8 cellular contexts compared by ENCODE assay signal in the genomic region with DNA sequence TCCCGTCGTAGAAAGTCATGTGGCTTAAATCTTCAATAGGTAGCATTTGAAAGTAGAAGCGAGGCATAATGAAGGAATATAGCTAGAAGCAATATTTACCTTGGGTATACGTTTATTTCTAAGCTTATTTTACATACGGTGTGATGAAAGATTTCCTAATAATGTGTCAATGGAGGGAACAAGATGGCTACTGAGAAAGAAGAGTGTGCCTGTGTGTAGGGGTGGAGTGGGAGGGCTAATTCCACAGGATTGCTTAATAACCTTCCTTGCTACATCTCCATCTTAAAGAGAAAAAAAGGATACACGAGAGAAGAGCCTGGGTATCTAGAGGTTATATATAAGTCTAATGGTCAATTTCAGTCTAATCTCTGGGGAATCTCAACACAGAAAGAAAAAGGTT. TPM values are rescaled to one million over a fixed set of nuclear protein-coding genes. Genes with fewer than 3 reads are reported as not detected.
DNase-seq lines count a peak whose midpoint lies in the region; ATAC-seq and TF ChIP-seq lines count a peak whose summit lies in the region.

No MANE protein-coding gene starts in this region.

- no peak for TF ChIP-seq CTCF in osteocyte (IDR thresholded peaks at IDR 0.05)

- no peaks in the 10 kb centered on the region for H3K9me3 ChIP-seq in endocrine pancreas (ENCODE audit: control insufficient read depth, low read length)

- H3K4me1 ChIP-seq in endocrine pancreas (ENCODE audit: control insufficient read depth, insufficient read depth, low read length): no peaks in the 10 kb centered on the region

- H3K9me3 Mint-ChIP-seq in osteocyte (ENCODE audit: unreplicated experiment): no peaks in the 10 kb centered on the region

- DNase-seq in DMS79 treated with DMSO at 0.1 percent for 48 hours (lab: John Stamatoyannopoulos, UW) (peak; percentile 57), NOMO-1 treated with dmso at 0.1 percent for 144 hours (lab: John Stamatoyannopoulos, UW; ENCODE audit: unreplicated experiment) (peak; percentile 28), osteocyte (ENCODE audit: extremely low spot score, unreplicated experiment) (no peak), HK-2 (ENCODE audit: unreplicated experiment) (no peak), putamen (ENCODE audit: low spot score) (no peak)

- no peaks in the 10 kb centered on the region for H3K36me3 Mint-ChIP-seq in osteocyte (ENCODE audit: unreplicated experiment)

- no peaks in the 10 kb centered on the region for H3K27me3 Mint-ChIP-seq in osteocyte (ENCODE audit: unreplicated experiment)

- peak overlapping the region; percentile 89 for H3K4me3 Mint-ChIP-seq in osteocyte (ENCODE audit: unreplicated experiment)

- ATAC-seq in GM18873 (IDR thresholded peaks at IDR 0.05; ENCODE audit: low FRiP score, unreplicated experiment) (no peak), GM19467 (IDR thresholded peaks at IDR 0.05; ENCODE audit: unreplicated experiment) (no peak)

- peaks cover 41% of the 10 kb centered on the region for H3K4me1 Mint-ChIP-seq in osteocyte (ENCODE audit: unreplicated experiment)

- no peaks in the 10 kb centered on the region for H3K36me3 ChIP-seq in endocrine pancreas (ENCODE audit: control insufficient read depth, insufficient read depth, low read length)

- no peaks in the 10 kb centered on the region for H3K27me3 ChIP-seq in endocrine pancreas (ENCODE audit: control insufficient read depth, insufficient read depth, low read length)

- no peak overlapping the region for H3K9ac ChIP-seq in endocrine pancreas (ENCODE audit: control insufficient read depth, insufficient read depth, low read length)

- peak overlapping the region; percentile 97 for H3K4me3 ChIP-seq in endocrine pancreas (ENCODE audit: control insufficient read depth, insufficient read depth, low read length)

- H3K27ac Mint-ChIP-seq in osteocyte (ENCODE audit: unreplicated experiment): peak overlapping the region; percentile 99

RNA-seq across cellular contexts. Expression of a gene that starts 2.0 kb away (rescaled TPM):
- 87.1 and 102 TPM in 2 replicates for total RNA-seq in osteocyte

RNA-seq across cellular contexts. Expression of a gene that starts 46.6 kb away (rescaled TPM):
- 0.43 and 0.60 TPM in 2 replicates for total RNA-seq in osteocyte

Comparison
In these comparisons a context has a peak if more than half of its experiments do, and no peak if none do; other contexts are left out.
1. DNase-seq: peak in DMS79 treated with DMSO at 0.1 percent for 48 hours (single experiment) and NOMO-1 treated with dmso at 0.1 percent for 144 hours (single experiment); none in osteocyte (single experiment), HK-2 (single experiment) and putamen (single experiment).